29 cellular contexts compared by ENCODE assay signal in the genomic region with DNA sequence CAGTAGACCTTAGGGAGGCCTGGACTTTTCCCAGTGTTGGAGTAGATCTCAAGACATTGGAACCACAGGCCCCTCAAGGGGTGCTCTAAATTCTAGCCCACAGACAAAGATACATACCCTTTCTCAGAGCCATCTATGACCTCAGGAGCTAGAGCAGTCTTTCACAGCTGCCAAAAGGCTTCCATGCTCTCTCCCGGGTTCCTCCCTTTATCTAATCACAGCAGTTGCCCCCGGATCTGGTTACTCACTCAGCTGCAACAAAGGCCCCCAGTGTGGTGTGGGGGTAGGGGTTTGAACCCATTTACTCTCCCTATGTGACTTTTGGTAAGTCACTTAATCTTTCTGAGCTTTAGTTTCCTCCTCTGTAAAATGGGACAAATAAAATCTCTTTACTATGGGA. TPM values are rescaled to one million over a fixed set of nuclear protein-coding genes. Genes with fewer than 3 reads are reported as not detected.
"Had no signal": no experiment of that assay in that cellular context is flagged by ENCODE, and none has a peak within 500 bp of the region (broad histone marks: within the 10 kb centered on the region; RNA-seq: fewer than 3 reads in every experiment).

No MANE protein-coding gene starts in this region.

- H3K4me1 Mint-ChIP-seq: activated CD4-positive, alpha-beta T cell treated with anti-CD3 and anti-CD28 coated beads for 36 hours; activated naive CD8-positive, alpha-beta T cell treated with anti-CD3 and anti-CD28 coated beads for 36 hours; nephron; stimulated activated effector memory CD8-positive, alpha-beta T cell treated with anti-CD3 and anti-CD28 coated beads, Interleukin-12 subunit alpha, Interleukin-12 subunit beta, amount 100 ng/mL, for 72 hours had no signal

- DNase-seq: activated CD4-positive, alpha-beta T cell treated with anti-CD3 and anti-CD28 coated beads for 36 hours; activated CD4-positive, alpha-beta T cell treated with anti-CD3 and anti-CD28 coated beads, Interleukin-2, amount 50 U/mL, for 4 hours; activated CD4-positive, CD25-positive, alpha-beta regulatory T cell; activated naive CD4-positive, alpha-beta T cell treated with Interleukin-2 at 50 U/mL for 16 hours; activated naive CD8-positive, alpha-beta T cell treated with anti-CD3 and anti-CD28 coated beads for 36 hours; activated T-cell treated with anti-CD3 and anti-CD28 coated beads for 4 hours; activated T-cell treated with anti-CD3 and anti-CD28 coated beads, Interleukin-2, amount 50 U/mL, for 72 hours; adrenal gland; aorta; body of pancreas; colonic mucosa; effector CD8-positive, alpha-beta T cell; esophagus squamous epithelium; foreskin melanocyte; left cardiac atrium; left ventricle myocardium superior; ovary; stimulated activated CD4-positive, alpha-beta T cell treated with anti-CD3 and anti-CD28 coated beads, Interleukin-4, amount 100 ng/mL, for 24 hours; uterus had no signal

- H3K4me3 ChIP-seq: adrenal gland, body of pancreas, colonic mucosa, esophagus squamous epithelium, ovary, skin epidermis, thoracic aorta, uterus had no signal

- H3K36me3 Mint-ChIP-seq: activated naive CD8-positive, alpha-beta T cell treated with anti-CD3 and anti-CD28 coated beads for 36 hours; stimulated activated effector memory CD8-positive, alpha-beta T cell treated with anti-CD3 and anti-CD28 coated beads, Interleukin-12 subunit alpha, Interleukin-12 subunit beta, amount 100 ng/mL, for 72 hours; type B pancreatic cell had no signal

- H3K4me1 ChIP-seq: adrenal gland, body of pancreas, colonic mucosa, esophagus squamous epithelium, uterus had no signal

- H3K27ac Mint-ChIP-seq: activated CD4-positive, alpha-beta T cell treated with anti-CD3 and anti-CD28 coated beads for 36 hours; activated naive CD8-positive, alpha-beta T cell treated with anti-CD3 and anti-CD28 coated beads for 36 hours; activated T-cell treated with anti-CD3 and anti-CD28 coated beads, Interleukin-2, amount 50 U/mL, for 72 hours; nephron; progenitor cell of endocrine pancreas; stimulated activated effector memory CD8-positive, alpha-beta T cell treated with anti-CD3 and anti-CD28 coated beads, Interleukin-12 subunit alpha, Interleukin-12 subunit beta, amount 100 ng/mL, for 72 hours; stimulated activated naive CD8-positive, alpha-beta T cell treated with anti-CD3 and anti-CD28 coated beads, Interleukin-15, Interleukin-2, amounts not matched to agents 100 ng/mL and 50 ng/mL, for 24 hours; T-helper 2 cell treated with Interferon-gamma antibody and Interleukin-4, amounts not matched to agents 5 μg/mL and 100 μg/mL, for 36 hours; type B pancreatic cell had no signal

- H3K27ac ChIP-seq: adrenal gland, body of pancreas, colonic mucosa, epithelial cell of prostate, esophagus squamous epithelium, ovary, skin epidermis, thoracic aorta, uterus had no signal

- H3K4me3 Mint-ChIP-seq: activated CD4-positive, alpha-beta T cell treated with anti-CD3 and anti-CD28 coated beads for 36 hours; activated naive CD8-positive, alpha-beta T cell treated with anti-CD3 and anti-CD28 coated beads for 36 hours; activated T-cell treated with anti-CD3 and anti-CD28 coated beads, Interleukin-2, amount 50 U/mL, for 72 hours; nephron; stimulated activated effector memory CD8-positive, alpha-beta T cell treated with anti-CD3 and anti-CD28 coated beads, Interleukin-12 subunit alpha, Interleukin-12 subunit beta, amount 100 ng/mL, for 72 hours; stimulated activated naive CD8-positive, alpha-beta T cell treated with anti-CD3 and anti-CD28 coated beads, Interleukin-15, Interleukin-2, amounts not matched to agents 100 ng/mL and 50 ng/mL, for 24 hours; T-helper 2 cell treated with Interferon-gamma antibody and Interleukin-4, amounts not matched to agents 5 μg/mL and 100 μg/mL, for 36 hours; type B pancreatic cell had no signal

- H3K36me3 ChIP-seq: adrenal gland, colonic mucosa, esophagus squamous epithelium, ovary, thoracic aorta, uterus had no signal

- H3K27me3 ChIP-seq: adrenal gland, body of pancreas, colonic mucosa, ovary, uterus had no signal

- H3K9me3 Mint-ChIP-seq: activated naive CD8-positive, alpha-beta T cell treated with anti-CD3 and anti-CD28 coated beads for 36 hours; nephron; stimulated activated effector memory CD8-positive, alpha-beta T cell treated with anti-CD3 and anti-CD28 coated beads, Interleukin-12 subunit alpha, Interleukin-12 subunit beta, amount 100 ng/mL, for 72 hours; stimulated activated naive CD8-positive, alpha-beta T cell treated with anti-CD3 and anti-CD28 coated beads, Interleukin-15, Interleukin-2, amounts not matched to agents 100 ng/mL and 50 ng/mL, for 24 hours; T-helper 2 cell treated with Interferon-gamma antibody and Interleukin-4, amounts not matched to agents 5 μg/mL and 100 μg/mL, for 36 hours; type B pancreatic cell had no signal

- H3K9me3 ChIP-seq: adrenal gland, body of pancreas, colonic mucosa, esophagus squamous epithelium, ovary, thoracic aorta, uterus had no signal

RNA-seq across cellular contexts. Expression of gene POU4F3, which starts 27.0 kb away (rescaled TPM):
- total RNA-seq: activated CD4-positive, alpha-beta T cell treated with anti-CD3 and anti-CD28 coated beads for 36 hours; activated T-cell treated with anti-CD3 and anti-CD28 coated beads, Interleukin-2, amount 50 U/mL, for 72 hours; colonic mucosa; esophagus squamous epithelium; left ventricle myocardium superior; progenitor cell of endocrine pancreas; sciatic nerve; thoracic aorta had no signal
- polyA plus RNA-seq: adrenal gland had no signal
